1 cellular context compared by ENCODE assay signal in genomic region chr21:31545036-31545435, GRCh38.
TF ChIP-seq lines count a peak whose summit lies in the region.

No MANE protein-coding gene starts in this region.

TF ChIP-seq in SK-N-SH treated with all-trans-retinoic acid at 6 μM for 48 hours, 23 proteins besides CTCF, POLR2A, EP300 and RAD21 (continued from another document):
- TF ChIP-seq TOX (CRISPR knock-in tag; IDR thresholded peaks at IDR 0.05; ENCODE audit: borderline replicate concordance), result no peak
- TF ChIP-seq ZFP3 (CRISPR knock-in tag; IDR thresholded peaks at IDR 0.05), result no peak
- TF ChIP-seq RARB (CRISPR knock-in tag; IDR thresholded peaks at IDR 0.05), result no peak
- TF ChIP-seq TCF4 (CRISPR knock-in tag; IDR thresholded peaks at IDR 0.05; ENCODE audit: borderline replicate concordance), result no peak
- no peak for TF ChIP-seq ESRRG (CRISPR knock-in tag; IDR thresholded peaks at IDR 0.05)
- no peak for TF ChIP-seq ZNF70 (CRISPR knock-in tag; IDR thresholded peaks at IDR 0.05)
- no peak for TF ChIP-seq ZC3H10 (CRISPR knock-in tag; IDR thresholded peaks at IDR 0.05)
- no peak for TF ChIP-seq ISL1 (CRISPR knock-in tag; IDR thresholded peaks at IDR 0.05)
- TF ChIP-seq, protein P1, sequence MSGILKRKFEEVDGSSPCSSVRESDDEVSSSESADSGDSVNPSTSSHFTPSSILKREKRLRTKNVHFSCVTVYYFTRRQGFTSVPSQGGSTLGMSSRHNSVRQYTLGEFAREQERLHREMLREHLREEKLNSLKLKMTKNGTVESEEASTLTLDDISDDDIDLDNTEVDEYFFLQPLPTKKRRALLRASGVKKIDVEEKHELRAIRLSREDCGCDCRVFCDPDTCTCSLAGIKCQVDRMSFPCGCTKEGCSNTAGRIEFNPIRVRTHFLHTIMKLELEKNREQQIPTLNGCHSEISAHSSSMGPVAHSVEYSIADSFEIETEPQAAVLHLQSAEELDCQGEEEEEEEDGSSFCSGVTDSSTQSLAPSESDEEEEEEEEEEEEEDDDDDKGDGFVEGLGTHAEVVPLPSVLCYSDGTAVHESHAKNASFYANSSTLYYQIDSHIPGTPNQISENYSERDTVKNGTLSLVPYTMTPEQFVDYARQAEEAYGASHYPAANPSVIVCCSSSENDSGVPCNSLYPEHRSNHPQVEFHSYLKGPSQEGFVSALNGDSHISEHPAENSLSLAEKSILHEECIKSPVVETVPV (CRISPR knock-in tag; IDR thresholded peaks at IDR 0.05), result no peak
- TF ChIP-seq ARNTL (CRISPR knock-in tag; IDR thresholded peaks at IDR 0.05; ENCODE audit: borderline replicate concordance, low read depth), result no peak
- no peak for TF ChIP-seq CSDC2 (CRISPR knock-in tag; IDR thresholded peaks at IDR 0.05)
- TF ChIP-seq, protein P2, sequence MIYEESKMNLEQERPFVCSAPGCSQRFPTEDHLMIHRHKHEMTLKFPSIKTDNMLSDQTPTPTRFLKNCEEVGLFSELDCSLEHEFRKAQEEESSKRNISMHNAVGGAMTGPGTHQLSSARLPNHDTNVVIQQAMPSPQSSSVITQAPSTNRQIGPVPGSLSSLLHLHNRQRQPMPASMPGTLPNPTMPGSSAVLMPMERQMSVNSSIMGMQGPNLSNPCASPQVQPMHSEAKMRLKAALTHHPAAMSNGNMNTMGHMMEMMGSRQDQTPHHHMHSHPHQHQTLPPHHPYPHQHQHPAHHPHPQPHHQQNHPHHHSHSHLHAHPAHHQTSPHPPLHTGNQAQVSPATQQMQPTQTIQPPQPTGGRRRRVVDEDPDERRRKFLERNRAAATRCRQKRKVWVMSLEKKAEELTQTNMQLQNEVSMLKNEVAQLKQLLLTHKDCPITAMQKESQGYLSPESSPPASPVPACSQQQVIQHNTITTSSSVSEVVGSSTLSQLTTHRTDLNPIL (CRISPR knock-in tag; IDR thresholded peaks at IDR 0.05; ENCODE audit: low read depth), result no peak
- TF ChIP-seq GLIS3 (CRISPR knock-in tag; IDR thresholded peaks at IDR 0.05), result no peak
- no peak for TF ChIP-seq ZNF565 (CRISPR knock-in tag; conservative IDR thresholded peaks at IDR 0.05; ENCODE audit: low read depth)
- no peak for TF ChIP-seq ZFP30 (CRISPR knock-in tag; IDR thresholded peaks at IDR 0.05)
- TF ChIP-seq, protein P3, sequence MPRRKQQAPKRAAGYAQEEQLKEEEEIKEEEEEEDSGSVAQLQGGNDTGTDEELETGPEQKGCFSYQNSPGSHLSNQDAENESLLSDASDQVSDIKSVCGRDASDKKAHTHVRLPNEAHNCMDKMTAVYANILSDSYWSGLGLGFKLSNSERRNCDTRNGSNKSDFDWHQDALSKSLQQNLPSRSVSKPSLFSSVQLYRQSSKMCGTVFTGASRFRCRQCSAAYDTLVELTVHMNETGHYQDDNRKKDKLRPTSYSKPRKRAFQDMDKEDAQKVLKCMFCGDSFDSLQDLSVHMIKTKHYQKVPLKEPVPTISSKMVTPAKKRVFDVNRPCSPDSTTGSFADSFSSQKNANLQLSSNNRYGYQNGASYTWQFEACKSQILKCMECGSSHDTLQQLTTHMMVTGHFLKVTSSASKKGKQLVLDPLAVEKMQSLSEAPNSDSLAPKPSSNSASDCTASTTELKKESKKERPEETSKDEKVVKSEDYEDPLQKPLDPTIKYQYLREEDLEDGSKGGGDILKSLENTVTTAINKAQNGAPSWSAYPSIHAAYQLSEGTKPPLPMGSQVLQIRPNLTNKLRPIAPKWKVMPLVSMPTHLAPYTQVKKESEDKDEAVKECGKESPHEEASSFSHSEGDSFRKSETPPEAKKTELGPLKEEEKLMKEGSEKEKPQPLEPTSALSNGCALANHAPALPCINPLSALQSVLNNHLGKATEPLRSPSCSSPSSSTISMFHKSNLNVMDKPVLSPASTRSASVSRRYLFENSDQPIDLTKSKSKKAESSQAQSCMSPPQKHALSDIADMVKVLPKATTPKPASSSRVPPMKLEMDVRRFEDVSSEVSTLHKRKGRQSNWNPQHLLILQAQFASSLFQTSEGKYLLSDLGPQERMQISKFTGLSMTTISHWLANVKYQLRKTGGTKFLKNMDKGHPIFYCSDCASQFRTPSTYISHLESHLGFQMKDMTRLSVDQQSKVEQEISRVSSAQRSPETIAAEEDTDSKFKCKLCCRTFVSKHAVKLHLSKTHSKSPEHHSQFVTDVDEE (CRISPR knock-in tag; IDR thresholded peaks at IDR 0.05), result no peak
TF ChIP-seq in SK-N-SH treated with all-trans-retinoic acid at 6 μM for 48 hours: peak in this region for 0.
